In the genomic region with DNA sequence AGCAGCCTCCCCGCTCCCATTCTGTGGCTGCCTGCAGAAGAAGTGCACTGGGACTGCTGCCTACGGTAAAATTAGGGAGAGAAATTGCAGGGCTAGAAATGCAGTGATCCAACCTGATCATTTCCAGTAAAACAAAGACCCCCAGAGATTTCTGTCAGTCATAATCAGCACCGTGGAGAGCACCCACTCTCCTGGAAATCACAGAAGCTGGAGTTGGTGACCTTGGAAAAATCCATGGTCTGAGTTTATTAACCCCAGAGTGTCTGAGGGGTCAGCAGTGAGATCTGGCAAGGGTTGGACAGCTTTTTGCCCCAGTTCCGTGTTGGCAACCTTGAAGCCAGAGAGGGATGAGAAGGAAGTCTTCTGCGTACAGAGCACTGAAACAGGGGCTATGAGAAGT, we compare ENCODE assay signal across 16 cellular contexts. TPM values are rescaled to one million over a fixed set of nuclear protein-coding genes. Genes with fewer than 3 reads are reported as not detected.
DNase-seq lines count a peak whose midpoint lies in the region; ATAC-seq and TF ChIP-seq lines count a peak whose summit lies in the region.
"Had no signal": no experiment of that assay in that cellular context is flagged by ENCODE, and none has a peak within 500 bp of the region (broad histone marks: within the 10 kb centered on the region; RNA-seq: fewer than 3 reads in every experiment).

No MANE protein-coding gene starts in this region.

- H4K20me1 ChIP-seq in PC-3 (ENCODE audit: low read length): no peaks in the 10 kb centered on the region
- H4K20me1 ChIP-seq: BLaER1 had no signal

- H3K9me3 ChIP-seq in HEK293 (ENCODE audit: control insufficient read depth, insufficient read depth, low read depth, low read length) (no peaks in the 10 kb centered on the region), PC-3 (ENCODE audit: low read length) (no peaks in the 10 kb centered on the region), endodermal cell (ENCODE audit: control insufficient read depth, low read length) (no peaks in the 10 kb centered on the region)
- H3K9me3 ChIP-seq: BLaER1, Caco-2 had no signal

- no peak overlapping the region for H3K27ac Mint-ChIP-seq in endodermal cell

- peaks cover 26% of the 10 kb centered on the region for H3K27me3 Mint-ChIP-seq in endodermal cell (ENCODE audit: insufficient read depth)

- H3K9me2 ChIP-seq in PC-3 (replicated peaks; ENCODE audit: low read length): no peaks in the 10 kb centered on the region

- H3F3A ChIP-seq in PC-3 (ENCODE audit: low read length, unreplicated experiment): no peaks in the 10 kb centered on the region

- no peak overlapping the region for H3K27ac ChIP-seq in HEK293 (ENCODE audit: extremely low read depth, low read depth, low read length)
- no peak overlapping the region for H3K27ac ChIP-seq in PC-3 (ENCODE audit: low read length)
- H3K27ac ChIP-seq in endodermal cell (ENCODE audit: low read depth, low read length): no peak overlapping the region
- H3K27ac ChIP-seq: BLaER1 had no signal

- H3K4me3 ChIP-seq in HEK293 (ENCODE audit: low read depth, low read length) (no peak overlapping the region), PC-3 (ENCODE audit: low read length) (no peak overlapping the region), endodermal cell (ENCODE audit: low read length) (no peak overlapping the region)
- H3K4me3 ChIP-seq: BLaER1, K562 had no signal

- H3K79me2 ChIP-seq in PC-3 (ENCODE audit: low read length): no peaks in the 10 kb centered on the region

- intact Hi-C loops in PC-3 (cut with micrococcal nuclease): no loop called here

- H3K4me3 Mint-ChIP-seq in endodermal cell: no peak overlapping the region
- H3K4me3 Mint-ChIP-seq: CD8-positive, alpha-beta memory T cell had no signal

- H3K4me2 ChIP-seq in PC-3 (ENCODE audit: low read length): 0 out of 2 replicates have a peak overlapping the region, but pooled peaks have one; percentile 41

- H3K9ac ChIP-seq in PC-3 (ENCODE audit: low read length) (no peak overlapping the region), endodermal cell (ENCODE audit: extremely low read depth, low read length, poor library complexity, severe bottlenecking) (no peak overlapping the region)
- H3K9ac ChIP-seq: BLaER1 had no signal

- ATAC-seq in PC-3 (no peak), GM19452 (IDR thresholded peaks at IDR 0.05; ENCODE audit: unreplicated experiment) (no peak)
- ATAC-seq: HCT116, K562 had no signal

- H3K9me3 Mint-ChIP-seq in endodermal cell: no peaks in the 10 kb centered on the region
- H3K9me3 Mint-ChIP-seq: CD8-positive, alpha-beta memory T cell had no signal

- BruUV-seq in PC-3 (replicated peaks; lab: Mats Ljungman, UMichigan): no TSS peak

- H3K36me3 ChIP-seq in HEK293 (ENCODE audit: control insufficient read depth in 2 of 2, insufficient read depth in 1 of 2, low read length in 2 of 2) (no peaks in the 10 kb centered on the region), PC-3 (ENCODE audit: low read depth, low read length) (no peaks in the 10 kb centered on the region), endodermal cell (ENCODE audit: control insufficient read depth, insufficient read depth, low read length) (no peaks in the 10 kb centered on the region)
- H3K36me3 ChIP-seq: BLaER1 had no signal

- H3K4me1 Mint-ChIP-seq in endodermal cell: peaks cover 21% of the 10 kb centered on the region

- H3K27me3 ChIP-seq in PC-3 (ENCODE audit: low read length) (no peaks in the 10 kb centered on the region), endodermal cell (ENCODE audit: control insufficient read depth, insufficient read depth, low read length, poor library complexity, severe bottlenecking) (no peaks in the 10 kb centered on the region)
- H3K27me3 ChIP-seq: BLaER1 had no signal

- in situ Hi-C loops in ACHN (cut with HindIII; ENCODE audit: low pct_ligation_motif_present, low pct_unique_long_range_greater_than_20kb, low sequenced_read_pairs): no loop called here

- TF ChIP-seq CTCF in HEK293 (tag by site-specific recombination; IDR thresholded peaks at IDR 0.05): no peak
- TF ChIP-seq CTCF in PC-3 (conservative IDR thresholded peaks at IDR 0.05; ENCODE audit: low read depth, low read length): no peak
- TF ChIP-seq CTCF in endodermal cell (conservative IDR thresholded peaks at IDR 0.05): no peak

- H3K4me1 ChIP-seq in HEK293 (ENCODE audit: control insufficient read depth, insufficient read depth, low read length): peaks cover 3% of the 10 kb centered on the region; the same call in 1 of the 2 replicates
- peaks cover 12% of the 10 kb centered on the region for H3K4me1 ChIP-seq in PC-3 (ENCODE audit: insufficient read depth, low read length)
- H3K4me1 ChIP-seq in endodermal cell (ENCODE audit: control insufficient read depth, insufficient read depth, low read length): no peaks in the 10 kb centered on the region
- H3K4me1 ChIP-seq: Caco-2 had no signal

- CTCF ChIA-PET in HEK293 (lab: Yijun Ruan, JAX) (interaction anchor here (0.7 to 1.2 kb wide), 2 partner anchors 8 to 1409 kb away, joined by 3 to 5 read pairs; no protein-coding TSS in a partner anchor), PC-3 (lab: Charles Lee) (no interaction called here)

- no peaks in the 10 kb centered on the region for H3K36me3 Mint-ChIP-seq in endodermal cell (ENCODE audit: low read depth)

- POLR2A ChIA-PET in HEK293 (lab: Yijun Ruan, JAX) (no interaction called here), PC-3 (lab: Charles Lee; ENCODE audit: unreplicated experiment) (no interaction called here)

- DNase-seq in PC-3 (no peak), endodermal cell (peak; percentile 60), ACHN (no peak), NCI-H1092 treated with DMSO at 0.1 percent for 48 hours (lab: John Stamatoyannopoulos, UW) (no peak)
- DNase-seq: AML-193; Caco-2; CD8-positive, alpha-beta memory T cell; DND-41; GDM1 had no signal

- H2AFZ ChIP-seq in PC-3 (ENCODE audit: low read length): no peak overlapping the region

- 72 to 82% methylated on average over 4 to 5 of the region's 5 CpGs for WGBS in endodermal cell (ENCODE audit: insufficient coverage in 1 of 2, insufficient read length in 1 of 2), 2 experiments

TF ChIP-seq in HEK293, 187 proteins besides CTCF, POLR2A, EP300 and RAD21:
- TF ChIP-seq, protein P1, sequence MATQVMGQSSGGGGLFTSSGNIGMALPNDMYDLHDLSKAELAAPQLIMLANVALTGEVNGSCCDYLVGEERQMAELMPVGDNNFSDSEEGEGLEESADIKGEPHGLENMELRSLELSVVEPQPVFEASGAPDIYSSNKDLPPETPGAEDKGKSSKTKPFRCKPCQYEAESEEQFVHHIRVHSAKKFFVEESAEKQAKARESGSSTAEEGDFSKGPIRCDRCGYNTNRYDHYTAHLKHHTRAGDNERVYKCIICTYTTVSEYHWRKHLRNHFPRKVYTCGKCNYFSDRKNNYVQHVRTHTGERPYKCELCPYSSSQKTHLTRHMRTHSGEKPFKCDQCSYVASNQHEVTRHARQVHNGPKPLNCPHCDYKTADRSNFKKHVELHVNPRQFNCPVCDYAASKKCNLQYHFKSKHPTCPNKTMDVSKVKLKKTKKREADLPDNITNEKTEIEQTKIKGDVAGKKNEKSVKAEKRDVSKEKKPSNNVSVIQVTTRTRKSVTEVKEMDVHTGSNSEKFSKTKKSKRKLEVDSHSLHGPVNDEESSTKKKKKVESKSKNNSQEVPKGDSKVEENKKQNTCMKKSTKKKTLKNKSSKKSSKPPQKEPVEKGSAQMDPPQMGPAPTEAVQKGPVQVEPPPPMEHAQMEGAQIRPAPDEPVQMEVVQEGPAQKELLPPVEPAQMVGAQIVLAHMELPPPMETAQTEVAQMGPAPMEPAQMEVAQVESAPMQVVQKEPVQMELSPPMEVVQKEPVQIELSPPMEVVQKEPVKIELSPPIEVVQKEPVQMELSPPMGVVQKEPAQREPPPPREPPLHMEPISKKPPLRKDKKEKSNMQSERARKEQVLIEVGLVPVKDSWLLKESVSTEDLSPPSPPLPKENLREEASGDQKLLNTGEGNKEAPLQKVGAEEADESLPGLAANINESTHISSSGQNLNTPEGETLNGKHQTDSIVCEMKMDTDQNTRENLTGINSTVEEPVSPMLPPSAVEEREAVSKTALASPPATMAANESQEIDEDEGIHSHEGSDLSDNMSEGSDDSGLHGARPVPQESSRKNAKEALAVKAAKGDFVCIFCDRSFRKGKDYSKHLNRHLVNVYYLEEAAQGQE (tag by site-specific recombination; IDR thresholded peaks at IDR 0.05): peak; percentile 87
- TF ChIP-seq, protein P2, sequence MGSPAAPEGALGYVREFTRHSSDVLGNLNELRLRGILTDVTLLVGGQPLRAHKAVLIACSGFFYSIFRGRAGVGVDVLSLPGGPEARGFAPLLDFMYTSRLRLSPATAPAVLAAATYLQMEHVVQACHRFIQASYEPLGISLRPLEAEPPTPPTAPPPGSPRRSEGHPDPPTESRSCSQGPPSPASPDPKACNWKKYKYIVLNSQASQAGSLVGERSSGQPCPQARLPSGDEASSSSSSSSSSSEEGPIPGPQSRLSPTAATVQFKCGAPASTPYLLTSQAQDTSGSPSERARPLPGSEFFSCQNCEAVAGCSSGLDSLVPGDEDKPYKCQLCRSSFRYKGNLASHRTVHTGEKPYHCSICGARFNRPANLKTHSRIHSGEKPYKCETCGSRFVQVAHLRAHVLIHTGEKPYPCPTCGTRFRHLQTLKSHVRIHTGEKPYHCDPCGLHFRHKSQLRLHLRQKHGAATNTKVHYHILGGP (tag by site-specific recombination; IDR thresholded peaks at IDR 0.05): no peak

RNA-seq across cellular contexts. Expression of a gene that starts 7.8 kb away (rescaled TPM):
- total RNA-seq in PC-3 (2014; rRNA removed) (0.46 and 1.7 TPM in 2 replicates), endodermal cell (10 to 100 TPM; 13.6 to 19.9 TPM)
- polyA plus RNA-seq in endodermal cell (2013, experiment 1 of 2): 6.9 TPM
- polyA plus RNA-seq in endodermal cell (2013, experiment 2 of 2): 8.0 TPM
- total RNA-seq: A673, HT-29 had no signal

RNA-seq across cellular contexts. Expression of a gene that starts 16.0 kb away (rescaled TPM):
- total RNA-seq in PC-3 (2014; rRNA removed): 12.7 and 15.0 TPM in 2 replicates
- 10 to 100 TPM; 43.6 to 45.7 TPM for total RNA-seq in endodermal cell
- polyA plus RNA-seq in endodermal cell (2013, experiment 1 of 2): 26.8 TPM
- 24.0 TPM for polyA plus RNA-seq in endodermal cell (2013, experiment 2 of 2)
